1 cellular context compared by ENCODE assay signal in the genomic region with DNA sequence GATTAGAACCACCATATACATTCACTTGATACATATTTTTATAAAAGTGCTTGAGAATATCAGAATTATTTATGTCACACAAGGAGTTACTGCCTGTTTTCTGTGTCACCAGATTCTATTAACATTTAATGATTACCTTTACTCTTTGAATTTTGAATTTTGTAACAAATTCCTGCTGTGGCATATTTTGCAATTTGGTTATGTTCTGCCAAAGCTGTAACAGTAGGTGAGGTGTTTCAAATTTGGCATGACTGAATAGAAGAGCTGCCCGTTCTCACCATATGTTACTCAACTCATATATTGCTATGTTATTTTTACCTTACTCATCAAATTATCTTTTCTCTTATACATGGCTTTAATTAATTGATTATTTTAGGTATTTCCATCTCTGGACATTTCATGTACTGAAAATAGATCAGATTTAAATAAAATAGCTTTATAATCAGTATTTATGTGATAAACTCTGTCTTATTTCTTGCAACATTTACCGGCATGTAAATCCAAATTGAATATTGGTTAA.
TF ChIP-seq lines count a peak whose summit lies in the region.

No MANE protein-coding gene starts in this region.

TF ChIP-seq in liver, 16 proteins besides CTCF, POLR2A, EP300 and RAD21 (continued from another document):
- TF ChIP-seq TAF1 (conservative IDR thresholded peaks at IDR 0.05), result no peak
- no peak for TF ChIP-seq FOXA1 (IDR thresholded peaks at IDR 0.05)
- TF ChIP-seq, protein P1, sequence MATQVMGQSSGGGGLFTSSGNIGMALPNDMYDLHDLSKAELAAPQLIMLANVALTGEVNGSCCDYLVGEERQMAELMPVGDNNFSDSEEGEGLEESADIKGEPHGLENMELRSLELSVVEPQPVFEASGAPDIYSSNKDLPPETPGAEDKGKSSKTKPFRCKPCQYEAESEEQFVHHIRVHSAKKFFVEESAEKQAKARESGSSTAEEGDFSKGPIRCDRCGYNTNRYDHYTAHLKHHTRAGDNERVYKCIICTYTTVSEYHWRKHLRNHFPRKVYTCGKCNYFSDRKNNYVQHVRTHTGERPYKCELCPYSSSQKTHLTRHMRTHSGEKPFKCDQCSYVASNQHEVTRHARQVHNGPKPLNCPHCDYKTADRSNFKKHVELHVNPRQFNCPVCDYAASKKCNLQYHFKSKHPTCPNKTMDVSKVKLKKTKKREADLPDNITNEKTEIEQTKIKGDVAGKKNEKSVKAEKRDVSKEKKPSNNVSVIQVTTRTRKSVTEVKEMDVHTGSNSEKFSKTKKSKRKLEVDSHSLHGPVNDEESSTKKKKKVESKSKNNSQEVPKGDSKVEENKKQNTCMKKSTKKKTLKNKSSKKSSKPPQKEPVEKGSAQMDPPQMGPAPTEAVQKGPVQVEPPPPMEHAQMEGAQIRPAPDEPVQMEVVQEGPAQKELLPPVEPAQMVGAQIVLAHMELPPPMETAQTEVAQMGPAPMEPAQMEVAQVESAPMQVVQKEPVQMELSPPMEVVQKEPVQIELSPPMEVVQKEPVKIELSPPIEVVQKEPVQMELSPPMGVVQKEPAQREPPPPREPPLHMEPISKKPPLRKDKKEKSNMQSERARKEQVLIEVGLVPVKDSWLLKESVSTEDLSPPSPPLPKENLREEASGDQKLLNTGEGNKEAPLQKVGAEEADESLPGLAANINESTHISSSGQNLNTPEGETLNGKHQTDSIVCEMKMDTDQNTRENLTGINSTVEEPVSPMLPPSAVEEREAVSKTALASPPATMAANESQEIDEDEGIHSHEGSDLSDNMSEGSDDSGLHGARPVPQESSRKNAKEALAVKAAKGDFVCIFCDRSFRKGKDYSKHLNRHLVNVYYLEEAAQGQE (IDR thresholded peaks at IDR 0.05), result peak; percentile 15
